Comparison of ENCODE assay signal across 16 cellular contexts in the genomic region with DNA sequence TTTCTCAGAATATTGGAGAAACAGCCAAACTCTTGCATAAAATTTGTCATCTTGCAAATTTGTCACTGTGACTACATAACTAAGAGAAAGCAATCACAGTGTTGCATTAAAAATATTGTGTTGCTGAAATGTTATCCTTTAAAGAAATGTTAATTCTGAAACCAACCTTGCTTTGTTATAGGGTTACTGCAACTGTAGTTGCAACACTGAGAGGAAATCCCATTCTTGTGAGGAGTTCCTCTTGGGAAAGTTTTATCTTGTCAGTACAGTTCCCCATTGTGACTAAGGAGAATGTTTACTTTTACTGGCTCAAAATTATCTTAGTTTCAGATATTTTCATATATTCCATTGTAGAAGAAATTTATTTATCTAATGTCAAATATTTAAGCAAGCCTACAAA.
A peak's percentile ranks its signal among the peaks of the same experiment; 100 is the strongest.
DNase-seq lines count a peak whose midpoint lies in the region; TF ChIP-seq lines count a peak whose summit lies in the region.
"Had no signal": no experiment of that assay in that cellular context is flagged by ENCODE, and none has a peak within 500 bp of the region (broad histone marks: within the 10 kb centered on the region; RNA-seq: fewer than 3 reads in every experiment).

No MANE protein-coding gene starts in this region.

- peak overlapping the region; percentile 78 to 98 (median 94) for H3K27ac ChIP-seq in BLaER1 treated with 17β-estradiol and CSF1 and Interleukin-3, amounts not matched to agents 10 nM and 100 nM
- H3K27ac ChIP-seq in HL-60 (replicated peaks), result peak overlapping the region; percentile 50
- H3K27ac ChIP-seq in neutrophil, result peak overlapping the region; percentile 86
- H3K27ac ChIP-seq: SK-N-MC had no signal

- DNase-seq in HL-60 (ENCODE audit: low read depth in 1 of 2, low spot score in 1 of 2) (peak in 1 of 2 experiments; percentile 39), choroid plexus epithelial cell (ENCODE audit: low read depth) (peak; percentile 16), hepatic stellate cell (ENCODE audit: low spot score) (no peak), ACHN (no peak), GM10248 (ENCODE audit: extremely low spot score) (no peak)
- DNase-seq: CD8-positive, alpha-beta T cell; KBM-7; NCI-H1092; NCI-H146; NCI-H2081 treated with DMSO at 0.1 percent for 48 hours; NCI-H510A; NCI-H774 had no signal

- peaks cover 0 to 48% (median 17%) of the 10 kb centered on the region in 11 experiments; a peak in 14 of 22 replicates for H3K9me3 ChIP-seq in BLaER1 treated with 17β-estradiol and CSF1 and Interleukin-3, amounts not matched to agents 10 nM and 100 nM (replicated peaks in 1 of 11)
- no peaks in the 10 kb centered on the region for H3K9me3 ChIP-seq in neutrophil
- H3K9me3 ChIP-seq: HAP-1 had no signal

- H3K36me3 ChIP-seq in BLaER1 treated with 17β-estradiol and CSF1 and Interleukin-3, amounts not matched to agents 10 nM and 100 nM, result peaks cover 0 to 87% (median 6%) of the 10 kb centered on the region in 11 experiments; a peak in 12 of 22 replicates
- H3K36me3 ChIP-seq in neutrophil, result peaks cover 10% of the 10 kb centered on the region
- H3K36me3 ChIP-seq: HAP-1 had no signal

- H3K4me1 ChIP-seq in BLaER1 treated with 17β-estradiol and CSF1 and Interleukin-3, amounts not matched to agents 10 nM and 100 nM, result peaks cover 60 to 98% (median 78%) of the 10 kb centered on the region in 10 experiments
- peaks cover 94 to 95% of the 10 kb centered on the region in 2 experiments for H3K4me1 ChIP-seq in neutrophil (ENCODE audit: control insufficient read depth in 1 of 2, insufficient read depth in 1 of 2, low read depth in 1 of 2, low read length in 1 of 2)
- H3K4me1 ChIP-seq: HAP-1 had no signal

- peak overlapping the region; percentile 62 to 98 (median 78); a peak in 19 of 22 replicates for H3K4me2 ChIP-seq in BLaER1 treated with 17β-estradiol and CSF1 and Interleukin-3, amounts not matched to agents 10 nM and 100 nM

- CTCF ChIA-PET in GM10248 (lab: Yijun Ruan, JAX), result interaction anchor here (1.6 kb wide), 1 partner anchor 14 kb away, joined by 5 read pairs; no protein-coding TSS in a partner anchor

- in situ Hi-C loops in ACHN (cut with HindIII; ENCODE audit: low pct_ligation_motif_present, low pct_unique_long_range_greater_than_20kb, low sequenced_read_pairs), result no loop called here

- H4K20me1 ChIP-seq in BLaER1 treated with 17β-estradiol and CSF1 and Interleukin-3, amounts not matched to agents 10 nM and 100 nM, result no peaks in the 10 kb centered on the region

- POLR2A ChIA-PET in GM10248 (lab: Yijun Ruan, JAX), result no interaction called here

- H3K27me3 ChIP-seq in BLaER1 treated with 17β-estradiol and CSF1 and Interleukin-3, amounts not matched to agents 10 nM and 100 nM, result no peaks in the 10 kb centered on the region
- H3K27me3 ChIP-seq in HL-60 (ENCODE audit: insufficient read depth, poor library complexity, severe bottlenecking), result no peaks in the 10 kb centered on the region
- H3K27me3 ChIP-seq in neutrophil, result no peaks in the 10 kb centered on the region

- no peak for TF ChIP-seq CTCF in HL-60 (IDR thresholded peaks at IDR 0.05; ENCODE audit: insufficient read depth, low read length)
- no peak for TF ChIP-seq CTCF in choroid plexus epithelial cell (conservative IDR thresholded peaks at IDR 0.05; ENCODE audit: low read depth, low read length)
- TF ChIP-seq CTCF in neutrophil (IDR thresholded peaks at IDR 0.05), result no peak
- no peak for TF ChIP-seq CTCF in GM10248 (IDR thresholded peaks at IDR 0.05; ENCODE audit: control extremely low read depth, extremely low read depth, low read depth, missing control alignments)

- H3K4me3 ChIP-seq in BLaER1 treated with 17β-estradiol and CSF1 and Interleukin-3, amounts not matched to agents 10 nM and 100 nM, result peak overlapping the region in 2 of 10 experiments; percentile 17 to 37; a peak in 3 of 20 replicates
- H3K4me3 ChIP-seq in HL-60 (replicated peaks; ENCODE audit: insufficient read depth, low read length) (no peak overlapping the region), choroid plexus epithelial cell (ENCODE audit: low read depth, low read length) (no peak overlapping the region), neutrophil (ENCODE audit: low read depth in 1 of 2, low read length in 1 of 2) (peak overlapping the region in 1 of 2 experiments; percentile 41)
- H3K4me3 ChIP-seq: HAP-1, SK-N-MC had no signal

- H3K9ac ChIP-seq in BLaER1 treated with 17β-estradiol and CSF1 and Interleukin-3, amounts not matched to agents 10 nM and 100 nM, result peak overlapping the region in 8 of 11 experiments; percentile 43 to 85 (median 77); a peak in 14 of 22 replicates
